8 cellular contexts compared by ENCODE assay signal in genomic region chr7:22885824-22886255, GRCh38.
DNase-seq lines count a peak whose midpoint lies in the region; ATAC-seq lines count a peak whose summit lies in the region.

No MANE protein-coding gene starts in this region.

- DNase-seq in A172 (ENCODE audit: low spot score) (peak; percentile 24), OCI-M1 (lab: John Stamatoyannopoulos, UW) (peak; percentile 61), NCI-H1092 treated with DMSO at 0.1 percent for 48 hours (lab: John Stamatoyannopoulos, UW) (no peak), KG1 (lab: John Stamatoyannopoulos, UW) (no peak)
- peak; percentile 70 for DNase-seq in activated naive CD4-positive, alpha-beta T cell treated with anti-CD3 and anti-CD28 coated beads, Interleukin-2, amount 50 U/mL, for 16 hours
- DNase-seq in stimulated activated CD8-positive, alpha-beta memory T cell treated with anti-CD3 and anti-CD28 coated beads, Interleukin-2, amount 100 ng/mL, for 48 hours (ENCODE audit: low read depth in 2 of 2), result peak; percentile 30 to 40

- peak; percentile 92 for ATAC-seq in GM18909 (IDR thresholded peaks at IDR 0.05; ENCODE audit: poor library complexity, unreplicated experiment)
- ATAC-seq in HG03095 (IDR thresholded peaks at IDR 0.05; ENCODE audit: unreplicated experiment), result peak; percentile 84

Comparison
In these comparisons a context has a peak if more than half of its experiments do, and no peak if none do; other contexts are left out.
1. DNase-seq: peak in A172 (single experiment), OCI-M1 (single experiment), activated naive CD4-positive, alpha-beta T cell treated with anti-CD3 and anti-CD28 coated beads, Interleukin-2, amount 50 U/mL, for 16 hours (single experiment) and stimulated activated CD8-positive, alpha-beta memory T cell treated with anti-CD3 and anti-CD28 coated beads, Interleukin-2, amount 100 ng/mL, for 48 hours (2 of 2); none in NCI-H1092 treated with DMSO at 0.1 percent for 48 hours (single experiment) and KG1 (single experiment).